ENCODE assay signal across 28 cellular contexts in genomic region chr2:167310442-167310841, GRCh38. TPM values are rescaled to one million over a fixed set of nuclear protein-coding genes. Genes with fewer than 3 reads are reported as not detected.
"Had no signal": no experiment of that assay in that cellular context is flagged by ENCODE, and none has a peak within 500 bp of the region (broad histone marks: within the 10 kb centered on the region; RNA-seq: fewer than 3 reads in every experiment).

No MANE protein-coding gene starts in this region.

- H3K36me3 ChIP-seq: adrenal gland, brain microvascular endothelial cell, esophagus muscularis mucosa, heart left ventricle, left ventricle myocardium inferior, right lobe of liver, tibial nerve had no signal

- H3K4me3 Mint-ChIP-seq: activated naive CD8-positive, alpha-beta T cell; central memory CD8-positive, alpha-beta T cell; dendritic cell treated with granulocyte-macrophage colony-stimulating factor and Interleukin-4, amounts not matched to agents 40 ng/mL and 50 ng/mL, for 4 days; endodermal cell; mesothelial cell of epicardium; naive thymus-derived CD4-positive, alpha-beta T cell; neural crest cell; T-helper 2 cell treated with Interferon-gamma antibody and Interleukin-4, amounts not matched to agents 5 μg/mL and 100 μg/mL, for 36 hours had no signal

- H3K27ac Mint-ChIP-seq: activated naive CD8-positive, alpha-beta T cell; dendritic cell treated with granulocyte-macrophage colony-stimulating factor and Interleukin-4, amounts not matched to agents 40 ng/mL and 50 ng/mL, for 4 days; endodermal cell; mesothelial cell of epicardium; naive thymus-derived CD4-positive, alpha-beta T cell; T-helper 2 cell treated with Interferon-gamma antibody and Interleukin-4, amounts not matched to agents 5 μg/mL and 100 μg/mL, for 36 hours had no signal

- H3K27me3 ChIP-seq: adrenal gland, brain microvascular endothelial cell, esophagus muscularis mucosa, foreskin keratinocyte, heart left ventricle, right lobe of liver, tibial nerve had no signal

- H3K27ac ChIP-seq: adrenal gland, brain microvascular endothelial cell, esophagus muscularis mucosa, foreskin keratinocyte, heart left ventricle, left ventricle myocardium inferior, right lobe of liver, tibial nerve had no signal

- H3K9me3 Mint-ChIP-seq: central memory CD8-positive, alpha-beta T cell; dendritic cell treated with granulocyte-macrophage colony-stimulating factor and Interleukin-4, amounts not matched to agents 40 ng/mL and 50 ng/mL, for 4 days; endodermal cell; mesothelial cell of epicardium; naive thymus-derived CD4-positive, alpha-beta T cell; neural crest cell; T-helper 2 cell treated with Interferon-gamma antibody and Interleukin-4, amounts not matched to agents 5 μg/mL and 100 μg/mL, for 36 hours had no signal

- H3K27me3 Mint-ChIP-seq: activated naive CD8-positive, alpha-beta T cell; central memory CD8-positive, alpha-beta T cell; dendritic cell treated with granulocyte-macrophage colony-stimulating factor and Interleukin-4, amounts not matched to agents 40 ng/mL and 50 ng/mL, for 4 days had no signal

- ATAC-seq: foreskin keratinocyte; naive thymus-derived CD4-positive, alpha-beta T cell; right lobe of liver had no signal

- H3K9me3 ChIP-seq: esophagus muscularis mucosa, heart left ventricle, left ventricle myocardium inferior, right lobe of liver, tibial nerve had no signal

- H3K36me3 Mint-ChIP-seq: activated naive CD8-positive, alpha-beta T cell; mesothelial cell of epicardium; naive thymus-derived CD4-positive, alpha-beta T cell had no signal

- H3K4me1 ChIP-seq: adrenal gland, esophagus muscularis mucosa, foreskin keratinocyte, heart left ventricle, left ventricle myocardium inferior, right lobe of liver, tibial nerve had no signal

- H3K4me1 Mint-ChIP-seq: central memory CD8-positive, alpha-beta T cell; naive thymus-derived CD4-positive, alpha-beta T cell had no signal

- H3K4me3 ChIP-seq: adrenal gland, esophagus muscularis mucosa, heart left ventricle, left ventricle myocardium inferior, right lobe of liver, tibial nerve had no signal

- DNase-seq: activated CD4-positive, alpha-beta T cell treated with anti-CD3 and anti-CD28 coated beads for 4 hours; activated CD4-positive, alpha-beta T cell treated with anti-CD3 and anti-CD28 coated beads, Interleukin-2, amount 50 U/mL, for 4 hours; activated CD4-positive, CD25-positive, alpha-beta regulatory T cell; activated effector memory CD4-positive, alpha-beta T cell treated with Interleukin-2 at 50 U/mL for 16 hours; activated naive CD4-positive, alpha-beta T cell treated with Interleukin-2 at 50 U/mL for 16 hours; adrenal gland; aorta; brain microvascular endothelial cell; endodermal cell; foreskin keratinocyte; heart left ventricle; hypothalamus; left ventricle myocardium inferior; naive thymus-derived CD4-positive, alpha-beta T cell; posterior cingulate gyrus; right lobe of liver; stimulated activated CD4-positive, alpha-beta T cell treated with anti-CD3 and anti-CD28 coated beads, Interleukin-2, amount 100 ng/mL, for 48 hours; stimulated activated naive CD4-positive, alpha-beta T cell treated with Interleukin-2 at 50 U/mL for 16 hours; T-helper 1 cell had no signal

RNA-seq across cellular contexts. Expression of gene B3GALT1, which starts 17.6 kb away (rescaled TPM):
- total RNA-seq: foreskin keratinocyte; left ventricle myocardium inferior; lung microvascular endothelial cell; naive thymus-derived CD4-positive, alpha-beta T cell had no signal
- polyA plus RNA-seq: aorta; foreskin keratinocyte; naive thymus-derived CD4-positive, alpha-beta T cell had no signal
